ENCODE assay signal across 20 cellular contexts in the genomic region with DNA sequence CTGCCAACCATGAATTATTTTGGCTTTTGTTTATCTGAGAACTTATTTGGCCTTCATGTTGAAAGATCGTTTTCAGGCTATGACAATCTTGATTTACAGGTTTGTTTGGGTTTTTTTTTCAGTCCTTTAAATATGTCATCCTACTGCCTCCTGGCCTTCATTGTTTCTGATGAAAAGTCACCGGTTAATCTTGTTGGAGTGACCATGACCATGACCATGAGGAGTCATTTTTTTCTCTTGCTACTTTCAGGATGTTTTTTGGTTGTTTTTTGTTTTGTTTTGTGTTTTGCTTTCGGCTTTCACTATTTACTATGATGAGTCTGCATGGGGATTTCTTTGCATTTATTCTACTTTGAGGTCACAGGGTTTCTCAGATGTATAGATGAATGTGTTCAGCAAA.
DNase-seq lines count a peak whose midpoint lies in the region; ATAC-seq, FAIRE-seq and TF ChIP-seq lines count a peak whose summit lies in the region.
"Had no signal": no experiment of that assay in that cellular context is flagged by ENCODE, and none has a peak within 500 bp of the region (broad histone marks: within the 10 kb centered on the region; RNA-seq: fewer than 3 reads in every experiment).

No MANE protein-coding gene starts in this region.

- H3K27me3 ChIP-seq in HepG2 (ENCODE audit: control insufficient read depth in 1 of 2, insufficient read depth in 2 of 2, low read length in 2 of 2): peaks cover 4 to 8% of the 10 kb centered on the region in 2 experiments; a peak in 4 of 5 replicates
- H3K27me3 ChIP-seq in right lobe of liver: no peaks in the 10 kb centered on the region
- H3K27me3 ChIP-seq: BLaER1 treated with 17β-estradiol and CSF1 and Interleukin-3, amounts not matched to agents 10 nM and 100 nM had no signal

- 2% methylated on average over 3 of the region's 3 CpGs for WGBS in HepG2 (ENCODE audit: low lambda C conversion rate)
- WGBS in right lobe of liver (ENCODE audit: insufficient coverage, low coverage, low lambda C conversion rate, missing lambda C conversion rate): 48% methylated on average over 3 of the region's 3 CpGs

- H3K4me3 Mint-ChIP-seq in activated T-helper 17 cell treated with anti-CD3 and anti-CD28 coated beads, Interleukin-2, amount 50 U/mL, for 72 hours: no peak overlapping the region
- H3K4me3 Mint-ChIP-seq: B cell; CD4-positive, alpha-beta T cell; CD8-positive, alpha-beta T cell had no signal

- no peak for TF ChIP-seq POLR2A in HepG2 (IDR thresholded peaks at IDR 0.05; ENCODE audit: insufficient read depth in 1 of 2, low read depth in 2 of 2, low read length in 2 of 2)
- TF ChIP-seq POLR2A in right lobe of liver (IDR thresholded peaks at IDR 0.05): no peak

- H3K27ac ChIP-seq in HepG2 (ENCODE audit: extremely low read length, insufficient read depth, low read length) (no peak overlapping the region), right lobe of liver (no peak overlapping the region)
- H3K27ac ChIP-seq: 22Rv1; A549; BLaER1 treated with 17β-estradiol and CSF1 and Interleukin-3, amounts not matched to agents 10 nM and 100 nM; C4-2B had no signal

- no peak overlapping the region for H3K27ac Mint-ChIP-seq in activated T-helper 17 cell treated with anti-CD3 and anti-CD28 coated beads, Interleukin-2, amount 50 U/mL, for 72 hours
- H3K27ac Mint-ChIP-seq: B cell; CD4-positive, alpha-beta T cell; CD8-positive, alpha-beta T cell had no signal

- DNase-seq in NCI-H2171 treated with DMSO at 0.1 percent for 48 hours (lab: John Stamatoyannopoulos, UW) (peak; percentile 34), NCI-H2171 (lab: John Stamatoyannopoulos, UW) (no peak), HepG2 (ENCODE audit: low spot score) (no peak), right lobe of liver (no peak)
- DNase-seq: AML-193; Caco-2; Calu3; CD4-positive, alpha-beta T cell; CD8-positive, alpha-beta T cell; DMS79 treated with DMSO at 0.1 percent for 48 hours; GF-D8 had no signal

- no peak overlapping the region for H3K9ac ChIP-seq in HepG2 (ENCODE audit: insufficient read depth, low read depth, low read length)
- H3K9ac ChIP-seq: BLaER1 treated with 17β-estradiol and CSF1 and Interleukin-3, amounts not matched to agents 10 nM and 100 nM had no signal

- no peak overlapping the region for H2AFZ ChIP-seq in HepG2 (ENCODE audit: low read length)

- H4K20me1 ChIP-seq in HepG2 (ENCODE audit: insufficient read depth, low read length): no peaks in the 10 kb centered on the region
- H4K20me1 ChIP-seq: BLaER1 treated with 17β-estradiol and CSF1 and Interleukin-3, amounts not matched to agents 10 nM and 100 nM had no signal

- no peak overlapping the region for H3K4me2 ChIP-seq in HepG2 (ENCODE audit: low read depth, low read length)
- H3K4me2 ChIP-seq: A549; BLaER1 treated with 17β-estradiol and CSF1 and Interleukin-3, amounts not matched to agents 10 nM and 100 nM had no signal

- no peaks in the 10 kb centered on the region for H3K36me3 ChIP-seq in HepG2 (replicated peaks in 1 of 2; ENCODE audit: control insufficient read depth in 1 of 2, insufficient read depth in 2 of 2, low read length in 2 of 2)
- no peaks in the 10 kb centered on the region for H3K36me3 ChIP-seq in right lobe of liver
- H3K36me3 ChIP-seq: BLaER1 treated with 17β-estradiol and CSF1 and Interleukin-3, amounts not matched to agents 10 nM and 100 nM had no signal

- H3K79me2 ChIP-seq in HepG2 (ENCODE audit: insufficient read depth, low read length): no peaks in the 10 kb centered on the region

- TF ChIP-seq RAD21 in HepG2 (CRISPR knock-in tag; IDR thresholded peaks at IDR 0.05): no peak

- H3K4me1 ChIP-seq in HepG2 (ENCODE audit: insufficient read depth, low read length) (no peaks in the 10 kb centered on the region), right lobe of liver (no peaks in the 10 kb centered on the region)
- H3K4me1 ChIP-seq: A549; BLaER1 treated with 17β-estradiol and CSF1 and Interleukin-3, amounts not matched to agents 10 nM and 100 nM; Caco-2 had no signal

- H3K9me3 Mint-ChIP-seq in activated T-helper 17 cell treated with anti-CD3 and anti-CD28 coated beads, Interleukin-2, amount 50 U/mL, for 72 hours: peaks cover 21% of the 10 kb centered on the region

- TF ChIP-seq EP300 in HepG2 (IDR thresholded peaks at IDR 0.05; ENCODE audit: low read depth in 2 of 2, low read length in 2 of 2) (no peak), HepG2 (CRISPR knock-in tag; IDR thresholded peaks at IDR 0.05; ENCODE audit: borderline replicate concordance) (no peak)

- peaks cover 30% of the 10 kb centered on the region for H3K27me3 Mint-ChIP-seq in activated T-helper 17 cell treated with anti-CD3 and anti-CD28 coated beads, Interleukin-2, amount 50 U/mL, for 72 hours

- POLR2A ChIA-PET in HepG2 (lab: Yijun Ruan, JAX): no interaction called here

- TF ChIP-seq CTCF in HepG2 (CRISPR knock-in tag; IDR thresholded peaks at IDR 0.05) (no peak), right lobe of liver (IDR thresholded peaks at IDR 0.05) (no peak)

- no peaks in the 10 kb centered on the region for H3K36me3 Mint-ChIP-seq in activated T-helper 17 cell treated with anti-CD3 and anti-CD28 coated beads, Interleukin-2, amount 50 U/mL, for 72 hours (ENCODE audit: low read depth)
- H3K36me3 Mint-ChIP-seq: CD8-positive, alpha-beta T cell had no signal

- CTCF ChIA-PET in HepG2 (lab: Yijun Ruan, JAX; ENCODE audit: low intra/inter-chr PET ratio, low total read pairs): no interaction called here

- no peaks in the 10 kb centered on the region for H3K4me1 Mint-ChIP-seq in activated T-helper 17 cell treated with anti-CD3 and anti-CD28 coated beads, Interleukin-2, amount 50 U/mL, for 72 hours
- H3K4me1 Mint-ChIP-seq: B cell had no signal

- in situ Hi-C loops in HepG2 (cut with HindIII; ENCODE audit: extremely low pct_ligation_motif_present, low pct_unique_long_range_greater_than_20kb): no loop called here

- H3K9me3 ChIP-seq in HepG2 (ENCODE audit: low read length) (0 out of 2 replicates have a peak, but pooled peaks cover 9% of the 10 kb centered on the region), right lobe of liver (peaks cover 0 to 6% (median 3%) of the 10 kb centered on the region in 4 donors)

- intact Hi-C loops in HepG2 (cut with micrococcal nuclease; ENCODE audit: unreplicated experiment): no loop called here
- intact Hi-C loops in right lobe of liver (cut with DNase I): no loop called here

- FAIRE-seq in HepG2 (lab: Jason Lieb, UNC): no peak
- FAIRE-seq: A549, D721Med, GM12891, GM19239 had no signal

- BruUV-seq in HepG2 (replicated peaks; lab: Mats Ljungman, UMichigan): no TSS peak

- ATAC-seq in HepG2 (no peak), right lobe of liver (no peak)
- ATAC-seq in activated T-helper 17 cell treated with anti-CD3 and anti-CD28 coated beads, Interleukin-2, amount 50 U/mL, for 72 hours (replicated peaks): no peak
- ATAC-seq: A549; CD8-positive, alpha-beta T cell had no signal

- H3K4me3 ChIP-seq in HepG2 (replicated peaks in 1 of 3; ENCODE audit: insufficient read depth in 1 of 3, low read depth in 2 of 3, low read length in 3 of 3): no peak overlapping the region
- no peak overlapping the region for H3K4me3 ChIP-seq in right lobe of liver
- H3K4me3 ChIP-seq: A549; BLaER1 treated with 17β-estradiol and CSF1 and Interleukin-3, amounts not matched to agents 10 nM and 100 nM had no signal

TF ChIP-seq in HepG2, 621 proteins besides CTCF, POLR2A, EP300 and RAD21:
- TF ChIP-seq ZNF317 (CRISPR knock-in tag; IDR thresholded peaks at IDR 0.05) (peak; percentile 94), CBX2 (IDR thresholded peaks at IDR 0.05; ENCODE audit: low read depth, low read length) (no peak), CBX2 (CRISPR knock-in tag; IDR thresholded peaks at IDR 0.05; ENCODE audit: low read depth) (no peak), SIX4 (CRISPR knock-in tag; IDR thresholded peaks at IDR 0.05) (no peak)
